In the genomic region with DNA sequence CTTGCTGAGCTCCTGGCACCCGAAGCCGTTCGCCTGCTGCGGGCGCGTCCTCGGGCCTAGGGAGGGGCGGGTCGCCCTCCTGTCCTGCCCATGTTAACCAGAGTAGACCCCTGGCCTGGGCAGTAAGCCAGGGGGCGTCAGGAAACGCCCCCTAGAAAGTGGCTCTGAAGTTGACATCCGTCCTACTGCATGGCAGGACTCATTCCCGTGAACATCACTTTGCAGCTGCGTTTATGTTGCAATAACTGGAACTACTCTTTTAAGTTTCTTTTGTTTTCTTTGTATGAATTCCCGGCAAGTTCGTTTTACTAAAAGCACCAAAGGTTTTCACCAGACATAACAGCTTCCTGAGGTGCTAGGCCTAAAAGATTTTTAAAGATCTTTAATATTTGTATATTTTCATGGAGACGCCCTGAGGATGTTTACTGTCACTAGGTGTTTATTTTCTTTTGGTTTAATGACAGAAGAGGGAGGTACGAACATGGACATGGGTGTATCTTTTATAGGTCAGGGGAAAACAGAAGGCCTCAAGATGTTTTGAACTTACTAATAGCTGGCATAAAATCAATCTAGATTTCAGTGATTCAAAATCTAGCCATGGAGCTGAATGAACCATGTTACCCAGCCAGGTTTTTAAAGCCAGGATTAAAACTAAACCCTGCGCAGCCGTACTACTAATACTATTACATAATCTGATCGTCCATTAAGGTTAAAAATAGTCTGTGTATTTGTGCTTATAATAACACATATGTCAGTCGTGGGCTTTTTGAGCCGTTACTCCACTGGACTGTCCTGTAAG, we compare ENCODE assay signal across 8 cellular contexts. TPM values are rescaled to one million over a fixed set of nuclear protein-coding genes. Genes with fewer than 3 reads are reported as not detected.
A peak's percentile ranks its signal among the peaks of the same experiment; 100 is the strongest.
DNase-seq lines count a peak whose midpoint lies in the region; ATAC-seq and TF ChIP-seq lines count a peak whose summit lies in the region.

No MANE protein-coding gene starts in this region.

- H3K4me3 ChIP-seq in GM06990 (replicated peaks; ENCODE audit: low read depth, low read length) (peak overlapping the region; percentile 92), KMS-11 (IDR thresholded peaks at IDR 0.05; ENCODE audit: insufficient read depth, low read depth, low read length) (no peak overlapping the region), heart left ventricle (peak overlapping the region; percentile 54 to 95 (median 74)), prostate gland (peak overlapping the region; percentile 64 to 85)

- peaks cover 27% of the 10 kb centered on the region for H3K4me1 ChIP-seq in KMS-11 (ENCODE audit: low read depth, poor library complexity, severe bottlenecking)
- H3K4me1 ChIP-seq in heart left ventricle = peaks cover 0 to 37% (median 25%) of the 10 kb centered on the region in 12 donors
- peaks cover 4% of the 10 kb centered on the region for H3K4me1 ChIP-seq in prostate gland (replicated peaks)

- H3K27me3 Mint-ChIP-seq in activated T-helper 17 cell treated with anti-CD3 and anti-CD28 coated beads, Interleukin-2, amount 50 U/mL, for 72 hours = no peaks in the 10 kb centered on the region

- no peak for ATAC-seq in activated T-helper 17 cell treated with anti-CD3 and anti-CD28 coated beads, Interleukin-2, amount 50 U/mL, for 72 hours (replicated peaks)
- ATAC-seq in heart left ventricle = peak; percentile 4 to 65 (median 46)
- no peak for ATAC-seq in HG03159 (IDR thresholded peaks at IDR 0.05; ENCODE audit: unreplicated experiment)
- no peak for ATAC-seq in HG03097 (IDR thresholded peaks at IDR 0.05; ENCODE audit: low FRiP score, unreplicated experiment)

- H3K9me3 Mint-ChIP-seq in activated T-helper 17 cell treated with anti-CD3 and anti-CD28 coated beads, Interleukin-2, amount 50 U/mL, for 72 hours = no peaks in the 10 kb centered on the region

- peaks cover 39% of the 10 kb centered on the region for H3K79me2 ChIP-seq in KMS-11 (ENCODE audit: insufficient read depth, low read depth)

- TF ChIP-seq CTCF in GM06990 (IDR thresholded peaks at IDR 0.05; ENCODE audit: insufficient read depth, low read length, poor library complexity, severe bottlenecking) (no peak), KMS-11 (conservative IDR thresholded peaks at IDR 0.05; ENCODE audit: low read depth, low read length) (no peak; the same call in 1 of the 2 replicates), heart left ventricle (IDR thresholded peaks at IDR 0.05) (no peak), prostate gland (IDR thresholded peaks at IDR 0.05) (no peak)

- H3K27ac ChIP-seq in KMS-11 (peak overlapping the region; percentile 99), heart left ventricle (peak overlapping the region; percentile 92 to 99 (median 97)), prostate gland (peak overlapping the region; percentile 95)

- H3K27me3 ChIP-seq in GM06990 (replicated peaks; ENCODE audit: control insufficient read depth, insufficient read depth, low read length) = no peaks in the 10 kb centered on the region
- no peaks in the 10 kb centered on the region for H3K27me3 ChIP-seq in KMS-11 (ENCODE audit: insufficient read depth, low read depth)
- no peaks in the 10 kb centered on the region for H3K27me3 ChIP-seq in heart left ventricle
- H3K27me3 ChIP-seq in prostate gland (replicated peaks; ENCODE audit: insufficient read depth) = no peaks in the 10 kb centered on the region

- DNase-seq in GM06990 (ENCODE audit: extremely low read depth, insufficient read length) = no peak
- peak in 1 of 5 donors; percentile 12 for DNase-seq in heart left ventricle
- DNase-seq in prostate gland (ENCODE audit: low spot score) = no peak
- no peak for DNase-seq in NCI-H1436 treated with DMSO at 0.1 percent for 48 hours (lab: John Stamatoyannopoulos, UW)

- peak overlapping the region; percentile 91 for H3K4me3 Mint-ChIP-seq in activated T-helper 17 cell treated with anti-CD3 and anti-CD28 coated beads, Interleukin-2, amount 50 U/mL, for 72 hours

- H4K20me1 ChIP-seq in KMS-11 (ENCODE audit: insufficient read depth) = no peaks in the 10 kb centered on the region

- no peaks in the 10 kb centered on the region for H3K36me3 ChIP-seq in GM06990 (ENCODE audit: control insufficient read depth, insufficient read depth, low read length)
- H3K36me3 ChIP-seq in KMS-11 (ENCODE audit: insufficient read depth) = no peaks in the 10 kb centered on the region
- H3K36me3 ChIP-seq in heart left ventricle = peaks cover 0 to 18% (median 6%) of the 10 kb centered on the region in 9 donors
- H3K36me3 ChIP-seq in prostate gland = no peaks in the 10 kb centered on the region

- H3K27ac Mint-ChIP-seq in activated T-helper 17 cell treated with anti-CD3 and anti-CD28 coated beads, Interleukin-2, amount 50 U/mL, for 72 hours = peak overlapping the region; percentile 93

- intact Hi-C loops in heart left ventricle (cut with DNase I) (loop anchor here in 6 of 10 donors (1.0 to 10.0 kb wide), 5 partner anchors 20 to 317 kb away; a partner anchor contains a TSS), prostate gland (cut with DNase I) (loop anchor here (5.0 kb wide), 1 partner anchor 315 kb away; no protein-coding TSS in a partner anchor)

- H3K36me3 Mint-ChIP-seq in activated T-helper 17 cell treated with anti-CD3 and anti-CD28 coated beads, Interleukin-2, amount 50 U/mL, for 72 hours (ENCODE audit: low read depth) = peaks cover 18% of the 10 kb centered on the region

- peaks cover 15% of the 10 kb centered on the region for H3K4me1 Mint-ChIP-seq in activated T-helper 17 cell treated with anti-CD3 and anti-CD28 coated beads, Interleukin-2, amount 50 U/mL, for 72 hours

- H3K9me3 ChIP-seq in heart left ventricle (no peaks in the 10 kb centered on the region), prostate gland (no peaks in the 10 kb centered on the region)

- H2AFZ ChIP-seq in KMS-11 (ENCODE audit: low read depth) = peak overlapping the region; percentile 50

- peak overlapping the region; percentile 80 for H3K4me2 ChIP-seq in KMS-11

- peak overlapping the region; percentile 99 for H3K9ac ChIP-seq in KMS-11

- 0 to 1% (median 1%) methylated on average over 19 to 23 of the region's 23 CpGs for WGBS in heart left ventricle, 4 donors
- WGBS in prostate gland = under 1% methylated on average over 23 of the region's 23 CpGs

- no peak for TF ChIP-seq POLR2A in heart left ventricle (IDR thresholded peaks at IDR 0.05)
- TF ChIP-seq POLR2A in prostate gland (IDR thresholded peaks at IDR 0.05) = no peak

RNA-seq across cellular contexts. Expression of a gene that starts 1.0 kb away (rescaled TPM):
- 1 to 10 TPM; 2.9 to 4.2 TPM for total RNA-seq in activated T-helper 17 cell treated with anti-CD3 and anti-CD28 coated beads, Interleukin-2, amount 50 U/mL, for 72 hours
- total RNA-seq in heart left ventricle (10 to 100 TPM in 5 of 9 donors, 1 to 10 TPM in 4; 5.0 to 11.7 (median 10.0) TPM), prostate gland (10 to 100 TPM; 13.6 to 15.0 TPM)
- 1 to 10 TPM; 3.6 to 4.6 TPM for polyA plus RNA-seq in heart left ventricle

RNA-seq across cellular contexts. Expression of a gene that starts 20.5 kb away (rescaled TPM):
- 10 to 100 TPM; 16.1 to 17.9 TPM for total RNA-seq in activated T-helper 17 cell treated with anti-CD3 and anti-CD28 coated beads, Interleukin-2, amount 50 U/mL, for 72 hours
- 10 to 100 TPM in 8 of 9 donors, 1 to 10 TPM in 1; 9.9 to 32.0 (median 22.7) TPM for total RNA-seq in heart left ventricle
- 10 to 100 TPM in 1 of 2 donors, 1 to 10 TPM in 1; 8.1 to 16.3 TPM for polyA plus RNA-seq in heart left ventricle
- 10 to 100 TPM; 10.7 to 15.7 TPM for total RNA-seq in prostate gland

Comparison
In these comparisons a context has a peak if more than half of its experiments do, and no peak if none do; other contexts are left out.
1. ATAC-seq: peak in heart left ventricle (4 of 4); none in activated T-helper 17 cell treated with anti-CD3 and anti-CD28 coated beads, Interleukin-2, amount 50 U/mL, for 72 hours (single experiment), HG03159 (single experiment) and HG03097 (single experiment).
2. Peak in every context shown above with its lines, with median percentiles within 50 percentile points of each other: H3K27ac ChIP-seq.